In the genomic region with DNA sequence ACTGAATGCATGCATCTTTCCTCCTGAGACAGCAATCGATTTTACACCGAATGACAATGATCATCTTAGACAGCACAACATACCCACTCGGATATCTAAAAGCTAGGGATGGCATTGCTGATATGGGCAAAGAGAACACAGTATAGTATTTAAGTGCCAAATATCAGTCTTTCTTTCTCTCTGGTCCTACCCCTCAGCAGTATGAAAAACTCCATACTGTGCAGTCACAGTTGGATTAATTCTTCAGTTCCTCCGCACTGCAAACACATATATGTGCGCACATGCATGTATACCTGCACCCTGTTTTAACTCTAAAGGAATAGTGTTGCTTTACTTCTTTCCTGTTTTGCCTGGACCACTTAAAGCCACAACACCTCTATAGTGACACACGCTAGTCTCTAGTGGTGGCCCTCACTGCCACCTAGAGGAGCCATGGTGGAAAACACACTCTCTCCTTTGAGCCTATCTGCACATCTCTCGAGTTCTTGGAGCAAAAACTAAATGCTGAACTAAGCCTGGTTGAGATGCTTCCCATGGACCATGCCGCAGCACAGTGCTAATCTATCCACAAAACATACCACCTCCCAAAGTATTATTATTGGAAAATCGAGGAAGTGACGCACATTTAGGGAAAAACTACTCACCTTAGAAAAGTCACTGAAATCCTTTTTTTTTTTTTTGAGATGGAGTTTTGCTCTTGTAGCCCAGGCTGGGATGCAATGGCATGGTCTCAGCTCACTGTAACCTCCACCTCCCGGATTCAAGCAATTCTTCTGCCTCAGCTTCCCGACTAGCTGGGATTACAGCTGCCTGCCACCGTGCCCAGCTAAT, we compare ENCODE assay signal across 1 cellular context.
TF ChIP-seq lines count a peak whose summit lies in the region.

No MANE protein-coding gene starts in this region.

TF ChIP-seq in WTC11, 78 proteins besides CTCF, POLR2A, EP300 and RAD21 (continued from another document):
- TF ChIP-seq, protein P1, sequence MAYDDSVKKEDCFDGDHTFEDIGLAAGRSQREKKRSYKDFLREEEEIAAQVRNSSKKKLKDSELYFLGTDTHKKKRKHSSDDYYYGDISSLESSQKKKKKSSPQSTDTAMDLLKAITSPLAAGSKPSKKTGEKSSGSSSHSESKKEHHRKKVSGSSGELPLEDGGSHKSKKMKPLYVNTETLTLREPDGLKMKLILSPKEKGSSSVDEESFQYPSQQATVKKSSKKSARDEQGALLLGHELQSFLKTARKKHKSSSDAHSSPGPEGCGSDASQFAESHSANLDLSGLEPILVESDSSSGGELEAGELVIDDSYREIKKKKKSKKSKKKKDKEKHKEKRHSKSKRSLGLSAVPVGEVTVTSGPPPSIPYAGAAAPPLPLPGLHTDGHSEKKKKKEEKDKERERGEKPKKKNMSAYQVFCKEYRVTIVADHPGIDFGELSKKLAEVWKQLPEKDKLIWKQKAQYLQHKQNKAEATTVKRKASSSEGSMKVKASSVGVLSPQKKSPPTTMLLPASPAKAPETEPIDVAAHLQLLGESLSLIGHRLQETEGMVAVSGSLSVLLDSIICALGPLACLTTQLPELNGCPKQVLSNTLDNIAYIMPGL (CRISPR knock-in tag; IDR thresholded peaks at IDR 0.05), result no peak
- TF ChIP-seq, protein P2, sequence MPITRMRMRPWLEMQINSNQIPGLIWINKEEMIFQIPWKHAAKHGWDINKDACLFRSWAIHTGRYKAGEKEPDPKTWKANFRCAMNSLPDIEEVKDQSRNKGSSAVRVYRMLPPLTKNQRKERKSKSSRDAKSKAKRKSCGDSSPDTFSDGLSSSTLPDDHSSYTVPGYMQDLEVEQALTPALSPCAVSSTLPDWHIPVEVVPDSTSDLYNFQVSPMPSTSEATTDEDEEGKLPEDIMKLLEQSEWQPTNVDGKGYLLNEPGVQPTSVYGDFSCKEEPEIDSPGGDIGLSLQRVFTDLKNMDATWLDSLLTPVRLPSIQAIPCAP (CRISPR knock-in tag; IDR thresholded peaks at IDR 0.05), result no peak
- no peak for TF ChIP-seq SMAD3 (CRISPR knock-in tag; IDR thresholded peaks at IDR 0.05; ENCODE audit: borderline replicate concordance)
